In genomic region chr21:5128257-5128656, GRCh38 we compare ENCODE assay signal across 8 cellular contexts.
DNase-seq lines count a peak whose midpoint lies in the region; ATAC-seq and TF ChIP-seq lines count a peak whose summit lies in the region.
"Not testable (repeated sequence)": the region's sequence is repeated elsewhere in the genome, so short reads cannot be mapped to it uniquely, and the experiment has no call there.

No MANE protein-coding gene starts in this region.

- H3K27me3 Mint-ChIP-seq in activated CD8-positive, alpha-beta memory T cell treated with anti-CD3 and anti-CD28 coated beads, Interleukin-2, amount 10 ng/mL, durations not matched to agents 7 days and 5 days; dendritic cell treated with granulocyte-macrophage colony-stimulating factor and Interleukin-4, amounts not matched to agents 40 ng/mL and 50 ng/mL, for 4 days: not testable (repeated sequence)

- H3K9me3 ChIP-seq in gastrocnemius medialis, thyroid gland: not testable (repeated sequence)

- not testable (repeated sequence) for H3K36me3 Mint-ChIP-seq in activated CD8-positive, alpha-beta memory T cell treated with anti-CD3 and anti-CD28 coated beads, Interleukin-2, amount 10 ng/mL, durations not matched to agents 7 days and 5 days; dendritic cell treated with granulocyte-macrophage colony-stimulating factor and Interleukin-4, amounts not matched to agents 40 ng/mL and 50 ng/mL, for 4 days (ENCODE audit: low read depth)

- no CpG with 5 or more reads among the region's 42 CpGs for WGBS in thyroid gland, 2 donors

- TF ChIP-seq CTCF in gastrocnemius medialis (IDR thresholded peaks at IDR 0.05 in 4 of 5, conservative IDR thresholded peaks at IDR 0.05 in 1 of 5); thyroid gland (IDR thresholded peaks at IDR 0.05): not testable (repeated sequence)

- not testable (repeated sequence) for H3K36me3 ChIP-seq in gastrocnemius medialis, thyroid gland

- H3K27me3 ChIP-seq in layer of hippocampus (ENCODE audit: control insufficient read depth, insufficient read depth, low read length); gastrocnemius medialis; thyroid gland: not testable (repeated sequence)

- H3K4me3 ChIP-seq in gastrocnemius medialis = peak overlapping the region in 3 of 4 donors; percentile 49 to 63 (median 58)
- peak overlapping the region in 1 of 3 donors; percentile 37 for H3K4me3 ChIP-seq in thyroid gland (replicated peaks in 1 of 3)

- H3K4me1 Mint-ChIP-seq in activated CD8-positive, alpha-beta memory T cell treated with anti-CD3 and anti-CD28 coated beads, Interleukin-2, amount 10 ng/mL, durations not matched to agents 7 days and 5 days; dendritic cell treated with granulocyte-macrophage colony-stimulating factor and Interleukin-4, amounts not matched to agents 40 ng/mL and 50 ng/mL, for 4 days (ENCODE audit: low read depth): not testable (repeated sequence)

- H3K27ac Mint-ChIP-seq in activated CD8-positive, alpha-beta memory T cell treated with anti-CD3 and anti-CD28 coated beads, Interleukin-2, amount 10 ng/mL, durations not matched to agents 7 days and 5 days = peak overlapping the region; percentile 67
- not testable (repeated sequence) for H3K27ac Mint-ChIP-seq in dendritic cell treated with granulocyte-macrophage colony-stimulating factor and Interleukin-4, amounts not matched to agents 40 ng/mL and 50 ng/mL, for 4 days

- DNase-seq in NAMALWA (ENCODE audit: low spot score) (peak; percentile 89), gastrocnemius medialis (peak; percentile 89 to 90), thyroid gland (peak; percentile 90 to 96)
- peak; percentile 98 for DNase-seq in activated CD8-positive, alpha-beta memory T cell treated with anti-CD3 and anti-CD28 coated beads, Interleukin-2, amount 10 ng/mL, durations not matched to agents 7 days and 5 days

- peak overlapping the region; percentile 64 for H3K4me3 Mint-ChIP-seq in activated CD8-positive, alpha-beta memory T cell treated with anti-CD3 and anti-CD28 coated beads, Interleukin-2, amount 10 ng/mL, durations not matched to agents 7 days and 5 days
- peak overlapping the region; percentile 49 for H3K4me3 Mint-ChIP-seq in dendritic cell treated with granulocyte-macrophage colony-stimulating factor and Interleukin-4, amounts not matched to agents 40 ng/mL and 50 ng/mL, for 4 days

- in situ Hi-C loops in gastrocnemius medialis (cut with MboI; ENCODE audit: low sequenced_read_pairs in 4 of 4) = not testable (repeated sequence)

- peak overlapping the region; percentile 52 for H3K27ac ChIP-seq in layer of hippocampus (ENCODE audit: low read depth, low read length)
- peak overlapping the region; percentile 73 to 81 (median 77) for H3K27ac ChIP-seq in gastrocnemius medialis
- H3K27ac ChIP-seq in thyroid gland = not testable (repeated sequence)

- CTCF ChIA-PET in activated CD8-positive, alpha-beta memory T cell treated with anti-CD3 and anti-CD28 coated beads, Interleukin-2, amount 10 ng/mL, durations not matched to agents 7 days and 5 days (lab: Charles Lee) = not testable (repeated sequence)

- not testable (repeated sequence) for H3K9me3 Mint-ChIP-seq in activated CD8-positive, alpha-beta memory T cell treated with anti-CD3 and anti-CD28 coated beads, Interleukin-2, amount 10 ng/mL, durations not matched to agents 7 days and 5 days (ENCODE audit: low read depth); dendritic cell treated with granulocyte-macrophage colony-stimulating factor and Interleukin-4, amounts not matched to agents 40 ng/mL and 50 ng/mL, for 4 days

- TF ChIP-seq POLR2A in gastrocnemius medialis (IDR thresholded peaks at IDR 0.05) (peak in 1 of 2 donors; percentile 58), thyroid gland (IDR thresholded peaks at IDR 0.05) (peak in 1 of 2 donors; percentile 54)

- ATAC-seq in GM18858 (IDR thresholded peaks at IDR 0.05; ENCODE audit: unreplicated experiment) (peak; percentile 68), HG02840 (IDR thresholded peaks at IDR 0.05; ENCODE audit: low FRiP score, unreplicated experiment) (peak; percentile 79), gastrocnemius medialis (peak; percentile 81 to 93)
- peak; percentile 94 for ATAC-seq in activated CD8-positive, alpha-beta memory T cell treated with anti-CD3 and anti-CD28 coated beads, Interleukin-2, amount 10 ng/mL, durations not matched to agents 7 days and 5 days

- intact Hi-C loops in dendritic cell treated with granulocyte-macrophage colony-stimulating factor and Interleukin-4, amounts not matched to agents 40 ng/mL and 50 ng/mL, for 4 days (cut with micrococcal nuclease); gastrocnemius medialis (cut with DNase I; ENCODE audit: low total_unique reads); thyroid gland (cut with DNase I): not testable (repeated sequence)

- H3K4me1 ChIP-seq in gastrocnemius medialis, thyroid gland: not testable (repeated sequence)
